Comparison of ENCODE assay signal across 10 cellular contexts in the genomic region with DNA sequence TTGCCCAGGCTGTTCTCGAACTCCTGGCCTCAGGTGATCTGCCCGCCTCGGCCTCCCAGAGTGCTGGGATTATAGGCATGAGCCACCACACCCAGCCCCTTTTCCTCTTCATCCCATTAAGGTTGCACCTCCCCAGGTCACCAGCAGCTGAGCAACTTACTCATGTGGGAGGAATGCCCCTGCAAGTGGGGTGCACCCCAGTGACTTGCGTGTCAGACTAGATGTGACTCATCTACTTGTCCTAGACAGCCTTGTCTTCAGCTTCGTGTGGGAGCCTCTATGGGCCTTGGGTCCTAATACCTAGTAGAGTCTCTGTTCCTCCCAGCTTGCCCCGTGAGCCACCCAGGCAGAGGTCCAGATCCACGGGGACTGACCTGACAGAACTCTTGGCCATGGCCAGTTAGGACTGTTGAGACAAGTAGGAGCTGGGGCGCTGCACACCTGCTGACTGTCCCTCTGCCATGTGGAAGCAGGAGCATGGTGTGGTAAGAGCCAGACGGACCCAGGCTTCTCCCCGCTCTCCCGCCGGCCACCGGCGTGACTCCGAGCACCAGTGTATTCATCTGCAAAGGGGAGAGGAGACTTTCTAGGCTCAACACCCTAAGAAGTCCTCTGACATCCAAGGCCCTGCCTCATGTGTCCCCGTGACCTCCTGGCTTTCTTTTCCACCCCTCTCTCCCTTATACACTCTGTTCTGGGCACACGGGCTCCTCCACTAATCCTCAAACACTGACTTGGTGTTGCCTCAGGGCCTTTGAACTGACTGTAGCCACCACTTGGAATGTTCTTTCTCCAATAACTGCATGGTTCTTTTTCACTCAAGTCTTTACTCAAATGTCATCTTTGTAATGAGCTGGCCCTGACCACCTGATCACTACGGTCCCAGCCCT. TPM values are rescaled to one million over a fixed set of nuclear protein-coding genes. Genes with fewer than 3 reads are reported as not detected.
A peak's percentile ranks its signal among the peaks of the same experiment; 100 is the strongest.
DNase-seq lines count a peak whose midpoint lies in the region; ATAC-seq and TF ChIP-seq lines count a peak whose summit lies in the region.
"Had no signal": no experiment of that assay in that cellular context is flagged by ENCODE, and none has a peak within 500 bp of the region (broad histone marks: within the 10 kb centered on the region; RNA-seq: fewer than 3 reads in every experiment).

No MANE protein-coding gene starts in this region.

- H3K36me3 ChIP-seq in adipocyte (ENCODE audit: control insufficient read depth, insufficient read depth, low read length, severe bottlenecking): no peaks in the 10 kb centered on the region
- H3K36me3 ChIP-seq in left lung: no peaks in the 10 kb centered on the region

- TF ChIP-seq CTCF in left lung (IDR thresholded peaks at IDR 0.05): no peak
- no peak for TF ChIP-seq CTCF in GM13976 (IDR thresholded peaks at IDR 0.05; ENCODE audit: borderline replicate concordance, control extremely low read depth, extremely low read depth, insufficient read depth, missing control alignments)

- H3K9ac ChIP-seq in adipocyte (ENCODE audit: low read length): no peak overlapping the region

- H3K4me3 ChIP-seq in adipocyte (ENCODE audit: low read length) (no peak overlapping the region), left lung (no peak overlapping the region)

- H3K27ac ChIP-seq in left lung: no peak overlapping the region

- intact Hi-C loops in left lung (cut with DNase I): no loop called here

- no peaks in the 10 kb centered on the region for H3K9me3 ChIP-seq in adipocyte (ENCODE audit: control insufficient read depth, low read length)
- H3K9me3 ChIP-seq in left lung: no peaks in the 10 kb centered on the region

- DNase-seq in Caki2 (ENCODE audit: low read depth): peak; percentile 72
- DNase-seq in HK-2 (ENCODE audit: unreplicated experiment): peak; percentile 82
- DNase-seq in adipocyte (ENCODE audit: low read depth): peak; percentile 52
- DNase-seq in left lung: no peak
- DNase-seq in NOMO-1 treated with dmso at 0.1 percent for 144 hours (lab: John Stamatoyannopoulos, UW; ENCODE audit: unreplicated experiment): no peak
- DNase-seq in GM13976 (ENCODE audit: low spot score): no peak
- DNase-seq: GDM1, substantia nigra had no signal

- H3K4me1 ChIP-seq in adipocyte (ENCODE audit: control insufficient read depth, insufficient read depth, low read length) (no peaks in the 10 kb centered on the region), left lung (peaks cover 0 to 12% of the 10 kb centered on the region in 2 donors)

- in situ Hi-C loops in Caki2 (cut with HindIII; ENCODE audit: low pct_unique_long_range_greater_than_20kb, low sequenced_read_pairs): no loop called here
- in situ Hi-C loops in GM13976 (cut with MboI; ENCODE audit: low sequenced_read_pairs, unreplicated experiment): no loop called here

- ATAC-seq in left lung: peak; percentile 51
- no peak for ATAC-seq in HG03139 (IDR thresholded peaks at IDR 0.05; ENCODE audit: unreplicated experiment)
- no peak for ATAC-seq in GM19351 (IDR thresholded peaks at IDR 0.05; ENCODE audit: unreplicated experiment)

- H3K27me3 ChIP-seq in adipocyte (replicated peaks; ENCODE audit: control insufficient read depth, insufficient read depth, low read length) (peaks cover 14% of the 10 kb centered on the region), left lung (peaks cover 0 to 32% of the 10 kb centered on the region in 2 donors)

RNA-seq across cellular contexts. Expression of gene CBX4, which starts 11.6 kb away (rescaled TPM):
- 15.0 and 21.6 TPM in 2 replicates for total RNA-seq in Caki2 (2014; rRNA removed; shearing (Covaris generic); ENCODE audit: low replicate concordance)
- 10 to 100 TPM; 20.9 to 22.3 TPM for total RNA-seq in left lung

RNA-seq across cellular contexts. Expression of gene CBX8, which starts 53.9 kb away (rescaled TPM):
- 19.8 and 22.8 TPM in 2 replicates for total RNA-seq in Caki2 (2014; rRNA removed; shearing (Covaris generic); ENCODE audit: low replicate concordance)
- 1 to 10 TPM; 7.3 to 7.9 TPM for total RNA-seq in left lung

Comparison
In these comparisons a context has a peak if more than half of its experiments do, and no peak if none do; other contexts are left out.
1. DNase-seq: peak in Caki2 (single experiment), HK-2 (single experiment) and adipocyte (single experiment); none in left lung (0 of 2), NOMO-1 treated with dmso at 0.1 percent for 144 hours (single experiment) and GM13976 (single experiment).